ENCODE assay signal across 8 cellular contexts in the genomic region with DNA sequence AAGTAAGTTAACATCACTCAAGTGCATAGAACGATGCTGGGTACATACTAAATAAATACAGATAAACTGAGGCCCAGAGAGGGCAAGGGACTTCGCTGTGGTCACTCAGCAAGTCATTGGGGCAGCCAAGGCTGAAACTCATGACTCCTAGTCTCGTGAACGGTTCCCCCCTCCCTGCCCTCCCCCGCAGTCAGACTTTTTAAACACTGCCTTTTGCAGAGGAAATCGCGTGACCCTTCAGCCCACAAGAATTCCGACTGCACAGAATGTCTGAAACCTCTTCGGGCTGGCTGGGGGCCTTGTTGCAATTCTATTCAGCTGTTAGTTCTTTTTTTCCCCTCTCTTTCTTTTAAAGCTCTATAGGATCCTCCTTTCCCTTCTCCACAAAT. TPM values are rescaled to one million over a fixed set of nuclear protein-coding genes. Genes with fewer than 3 reads are reported as not detected.
DNase-seq lines count a peak whose midpoint lies in the region; ATAC-seq and TF ChIP-seq lines count a peak whose summit lies in the region.

No MANE protein-coding gene starts in this region.

- H3K4me1 ChIP-seq in mucosa of descending colon (ENCODE audit: low read depth): peaks cover 43% of the 10 kb centered on the region

- ATAC-seq in GM18498 (IDR thresholded peaks at IDR 0.05; ENCODE audit: unreplicated experiment): peak; percentile 44
- peak; percentile 23 for ATAC-seq in HG02763 (IDR thresholded peaks at IDR 0.05; ENCODE audit: unreplicated experiment)
- ATAC-seq in mucosa of descending colon: peak; percentile 12
- ATAC-seq in stimulated activated effector memory CD8-positive, alpha-beta T cell treated with anti-CD3 and anti-CD28 coated beads, Interleukin-12 subunit alpha, Interleukin-12 subunit beta, amount 100 ng/mL, for 72 hours: peak; percentile 51

- H3K36me3 ChIP-seq in mucosa of descending colon (ENCODE audit: low read depth): no peaks in the 10 kb centered on the region

- H3K4me3 Mint-ChIP-seq in stimulated activated effector memory CD8-positive, alpha-beta T cell treated with anti-CD3 and anti-CD28 coated beads, Interleukin-12 subunit alpha, Interleukin-12 subunit beta, amount 100 ng/mL, for 72 hours: peak overlapping the region; percentile 71

- DNase-seq in SKM-1 (lab: John Stamatoyannopoulos, UW; ENCODE audit: unreplicated experiment) (peak; percentile 74), cardiac fibroblast (ENCODE audit: low read depth in 2 of 2) (peak; percentile 96 to 98), mucosa of descending colon (peak; percentile 66 to 80 (median 80)), NCI-H2029 treated with DMSO at 0.1 percent for 48 hours (lab: John Stamatoyannopoulos, UW) (no peak), NCI-H2227 (lab: John Stamatoyannopoulos, UW; ENCODE audit: unreplicated experiment) (no peak)
- DNase-seq in stimulated activated effector memory CD8-positive, alpha-beta T cell treated with anti-CD3 and anti-CD28 coated beads, Interleukin-12 subunit alpha, Interleukin-12 subunit beta, amount 100 ng/mL, for 72 hours (ENCODE audit: low spot score in 2 of 2): no peak

- H3K9me3 ChIP-seq in mucosa of descending colon: no peaks in the 10 kb centered on the region

- H3K4me1 Mint-ChIP-seq in stimulated activated effector memory CD8-positive, alpha-beta T cell treated with anti-CD3 and anti-CD28 coated beads, Interleukin-12 subunit alpha, Interleukin-12 subunit beta, amount 100 ng/mL, for 72 hours: peaks cover 55% of the 10 kb centered on the region

- TF ChIP-seq CTCF in cardiac fibroblast (IDR thresholded peaks at IDR 0.05; ENCODE audit: low read depth, low read length): no peak
- no peak for TF ChIP-seq CTCF in mucosa of descending colon (IDR thresholded peaks at IDR 0.05)

- no peak overlapping the region for H3K4me3 ChIP-seq in cardiac fibroblast (replicated peaks in 1 of 2; ENCODE audit: low read depth in 2 of 2, low read length in 2 of 2)
- no peak overlapping the region for H3K4me3 ChIP-seq in mucosa of descending colon

- intact Hi-C loops in mucosa of descending colon (cut with DNase I, micrococcal nuclease): no loop called here

- no peaks in the 10 kb centered on the region for H3K9me3 Mint-ChIP-seq in stimulated activated effector memory CD8-positive, alpha-beta T cell treated with anti-CD3 and anti-CD28 coated beads, Interleukin-12 subunit alpha, Interleukin-12 subunit beta, amount 100 ng/mL, for 72 hours

- H3K27ac Mint-ChIP-seq in stimulated activated effector memory CD8-positive, alpha-beta T cell treated with anti-CD3 and anti-CD28 coated beads, Interleukin-12 subunit alpha, Interleukin-12 subunit beta, amount 100 ng/mL, for 72 hours: peak overlapping the region; percentile 95

- peaks cover 12% of the 10 kb centered on the region for H3K36me3 Mint-ChIP-seq in stimulated activated effector memory CD8-positive, alpha-beta T cell treated with anti-CD3 and anti-CD28 coated beads, Interleukin-12 subunit alpha, Interleukin-12 subunit beta, amount 100 ng/mL, for 72 hours

RNA-seq across cellular contexts. Expression of a gene that starts 28.1 kb away (rescaled TPM):
- total RNA-seq in mucosa of descending colon: 10 to 100 TPM; 41.1 to 65.0 (median 51.8) TPM

Comparison
In these comparisons a context has a peak if more than half of its experiments do, and no peak if none do; other contexts are left out.
1. DNase-seq: peak in SKM-1 (single experiment), cardiac fibroblast (2 of 2) and mucosa of descending colon (3 of 3); none in stimulated activated effector memory CD8-positive, alpha-beta T cell treated with anti-CD3 and anti-CD28 coated beads, Interleukin-12 subunit alpha, Interleukin-12 subunit beta, amount 100 ng/mL, for 72 hours (0 of 2), NCI-H2029 treated with DMSO at 0.1 percent for 48 hours (single experiment) and NCI-H2227 (single experiment).
2. Peak in every context shown above with its lines, with median percentiles within 50 percentile points of each other: ATAC-seq.